ENCODE assay signal across 10 cellular contexts in genomic region chr3:188286087-188286513, GRCh38.
DNase-seq lines count a peak whose midpoint lies in the region; ATAC-seq, FAIRE-seq and TF ChIP-seq lines count a peak whose summit lies in the region.
"Had no signal": no experiment of that assay in that cellular context is flagged by ENCODE, and none has a peak within 500 bp of the region (broad histone marks: within the 10 kb centered on the region; RNA-seq: fewer than 3 reads in every experiment).

No MANE protein-coding gene starts in this region.

- no peaks in the 10 kb centered on the region for H3K9me3 ChIP-seq in kidney (ENCODE audit: control insufficient read depth in 1 of 2, low read length in 2 of 2)

- ATAC-seq in GM18519 (IDR thresholded peaks at IDR 0.05; ENCODE audit: low FRiP score, unreplicated experiment), result no peak

- no peak overlapping the region for H3K9ac ChIP-seq in kidney (ENCODE audit: low read length in 2 of 2)
- H3K9ac ChIP-seq: parathyroid adenoma had no signal

- H3K4me1 ChIP-seq in kidney (ENCODE audit: control insufficient read depth in 1 of 2, insufficient read depth in 1 of 2, low read depth in 1 of 2, low read length in 2 of 2), result peaks cover 8 to 22% of the 10 kb centered on the region in 2 donors

- H3K4me3 ChIP-seq in fibroblast of the aortic adventitia (ENCODE audit: low read depth, low read length) (no peak overlapping the region), kidney (ENCODE audit: low read length in 2 of 2) (no peak overlapping the region)

- DNase-seq in EH (ENCODE audit: low read depth), result peak; percentile 100
- DNase-seq in SW 1271 (lab: John Stamatoyannopoulos, UW), result peak; percentile 73 to 85
- peak; percentile 98 for DNase-seq in fibroblast of the aortic adventitia (ENCODE audit: low read depth)
- peak; percentile 100 for DNase-seq in renal cortical epithelial cell (ENCODE audit: low read depth)
- no peak for DNase-seq in kidney
- DNase-seq in GM19238 (ENCODE audit: insufficient read length, low spot score), result no peak
- no peak for DNase-seq in DMS 273 (lab: John Stamatoyannopoulos, UW; ENCODE audit: unreplicated experiment)
- DNase-seq: activated naive CD8-positive, alpha-beta T cell treated with anti-CD3 and anti-CD28 coated beads, Interleukin-2, amount 10 ng/mL, durations not matched to agents 7 days and 5 days had no signal

- FAIRE-seq in kidney (lab: Jason Lieb, UNC), result no peak

- intact Hi-C loops in kidney (cut with DNase I), result no loop called here

- no peaks in the 10 kb centered on the region for H3K36me3 ChIP-seq in kidney (ENCODE audit: control insufficient read depth in 1 of 2, insufficient read depth in 2 of 2, low read length in 2 of 2)

- TF ChIP-seq CTCF in fibroblast of the aortic adventitia (IDR thresholded peaks at IDR 0.05; ENCODE audit: insufficient read depth, low read length) (peak; percentile 19), kidney (IDR thresholded peaks at IDR 0.05; ENCODE audit: borderline replicate concordance, extremely low read depth, insufficient read depth) (no peak)

- no peak overlapping the region for H3K27ac ChIP-seq in kidney (ENCODE audit: low read depth in 2 of 2, low read length in 2 of 2)
- H3K27ac ChIP-seq: parathyroid adenoma had no signal

Comparison
In these comparisons a context has a peak if more than half of its experiments do, and no peak if none do; other contexts are left out.
1. DNase-seq: peak in EH (single experiment), SW 1271 (2 of 2), fibroblast of the aortic adventitia (single experiment) and renal cortical epithelial cell (single experiment); none in kidney (single experiment), GM19238 (single experiment) and DMS 273 (single experiment).